11 cellular contexts compared by ENCODE assay signal in the genomic region with DNA sequence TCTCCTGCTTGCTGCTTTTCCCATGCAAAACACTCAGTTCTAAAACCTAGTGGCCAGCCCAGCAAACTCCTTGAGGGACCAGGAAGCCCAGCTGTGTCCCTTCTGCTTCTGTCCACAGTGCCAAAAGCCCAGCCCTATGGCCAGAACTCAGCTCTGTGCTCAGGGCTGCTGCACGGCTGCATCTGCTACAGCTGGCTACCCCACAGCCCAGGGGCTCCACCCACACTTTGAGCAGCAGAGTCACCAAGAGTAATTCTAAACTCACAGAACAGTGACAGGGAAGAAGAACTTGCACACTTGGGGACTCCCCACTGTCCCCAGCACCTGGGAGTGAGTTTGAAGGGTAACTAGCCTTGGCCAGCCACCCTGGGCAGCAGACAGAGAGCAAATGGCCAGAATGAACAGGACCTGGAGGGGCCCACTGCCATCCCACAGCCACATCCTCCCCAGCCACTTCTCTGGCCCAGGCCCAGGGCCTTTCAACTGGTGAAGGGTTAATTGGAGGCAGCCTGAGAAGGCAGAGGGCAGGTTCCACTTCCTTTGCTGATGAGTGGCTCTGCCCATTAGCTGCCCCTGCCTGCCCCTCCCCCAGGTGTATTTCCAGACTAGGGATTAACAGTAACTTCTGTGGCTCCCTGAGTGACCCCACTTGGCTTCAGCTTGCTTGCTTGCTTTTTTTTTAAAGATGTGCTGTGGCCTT. TPM values are rescaled to one million over a fixed set of nuclear protein-coding genes. Genes with fewer than 3 reads are reported as not detected.
DNase-seq lines count a peak whose midpoint lies in the region; ATAC-seq, FAIRE-seq and TF ChIP-seq lines count a peak whose summit lies in the region.
"Had no signal": no experiment of that assay in that cellular context is flagged by ENCODE, and none has a peak within 500 bp of the region (broad histone marks: within the 10 kb centered on the region; RNA-seq: fewer than 3 reads in every experiment).

No MANE protein-coding gene starts in this region.

- H3K27me3 ChIP-seq in IMR-90 (ENCODE audit: control insufficient read depth, insufficient read depth, low read length) (no peaks in the 10 kb centered on the region), small intestine (ENCODE audit: control insufficient read depth in 2 of 2, insufficient read depth in 2 of 2, low read length in 2 of 2) (no peaks in the 10 kb centered on the region)
- H3K27me3 ChIP-seq: breast epithelium had no signal

- ATAC-seq in GM19463 (IDR thresholded peaks at IDR 0.05; ENCODE audit: unreplicated experiment) (peak; percentile 68), IMR-90 (ENCODE audit: low read depth) (peak; percentile 28; the same call in 1 of the 2 replicates), Right ventricle myocardium superior (ENCODE audit: poor library complexity) (peak; percentile 56), GM19467 (IDR thresholded peaks at IDR 0.05; ENCODE audit: unreplicated experiment) (no peak)
- ATAC-seq: T-helper 17 cell had no signal

- 0 out of 4 replicates have a peak overlapping the region, but pooled peaks of 1 of the 2 experiments have one; percentile 8 for H4K8ac ChIP-seq in IMR-90 (ENCODE audit: low read depth in 2 of 2, low read length in 2 of 2)

- no peak overlapping the region for H2AK9ac ChIP-seq in IMR-90 (replicated peaks; ENCODE audit: low read depth, low read length, poor library complexity)

- no peak overlapping the region for H4K91ac ChIP-seq in IMR-90 (ENCODE audit: insufficient read depth, low read depth, low read length)

- peak overlapping the region; percentile 24 for H2AFZ ChIP-seq in IMR-90 (replicated peaks; ENCODE audit: low read length, poor library complexity)

- WGBS in IMR-90 (ENCODE audit: extremely low coverage in 2 of 2, insufficient read length in 1 of 2), 2 experiments: no CpG with 5 or more reads among the region's 1 CpG
- 30 to 63% (median 38%) methylated on average over 1 of the region's 1 CpG for WGBS in small intestine, 3 donors

- 0 out of 2 replicates have a peak overlapping the region, but pooled peaks have one; percentile 17 for H3K14ac ChIP-seq in IMR-90 (replicated peaks; ENCODE audit: low read depth, low read length)

- H3K9me3 ChIP-seq in IMR-90 (ENCODE audit: control insufficient read depth, insufficient read depth, low read length) (no peaks in the 10 kb centered on the region), small intestine (ENCODE audit: control insufficient read depth, low read depth) (no peaks in the 10 kb centered on the region)
- H3K9me3 ChIP-seq: breast epithelium had no signal

- no peak overlapping the region for H4K5ac ChIP-seq in IMR-90 (ENCODE audit: low read depth, low read length)

- peaks cover 28% of the 10 kb centered on the region for H3K4me1 ChIP-seq in IMR-90 (ENCODE audit: control insufficient read depth, insufficient read depth, low read length)
- H3K4me1 ChIP-seq in small intestine (ENCODE audit: control insufficient read depth in 2 of 2, insufficient read depth in 1 of 2, low read depth in 1 of 2, low read length in 1 of 2): peaks cover 4 to 20% of the 10 kb centered on the region in 2 donors

- no peak overlapping the region for H3K4me3 ChIP-seq in IMR-90 (ENCODE audit: insufficient read depth, low read depth, low read length)
- no peak overlapping the region for H3K4me3 ChIP-seq in small intestine (ENCODE audit: low read depth in 1 of 2, low read length in 2 of 2)
- H3K4me3 ChIP-seq: breast epithelium had no signal

- FAIRE-seq in small intestine (lab: Jason Lieb, UNC): no peak

- no peak for TF ChIP-seq RAD21 in IMR-90 (IDR thresholded peaks at IDR 0.05; ENCODE audit: low read length)

- TF ChIP-seq CTCF in IMR-90 (conservative IDR thresholded peaks at IDR 0.05; ENCODE audit: low read depth, low read length): no peak

- H4K20me1 ChIP-seq in IMR-90 (ENCODE audit: insufficient read depth, low read length): no peaks in the 10 kb centered on the region

- H2BK5ac ChIP-seq in IMR-90 (ENCODE audit: low read depth, low read length, poor library complexity, severe bottlenecking): no peak overlapping the region

- BruUV-seq in IMR-90 (replicated peaks; lab: Mats Ljungman, UMichigan): no TSS peak

- H3K36me3 ChIP-seq in IMR-90 (ENCODE audit: control insufficient read depth, insufficient read depth, low read length): peaks cover 34% of the 10 kb centered on the region
- peaks cover 0 to 3% of the 10 kb centered on the region in 2 donors for H3K36me3 ChIP-seq in small intestine (ENCODE audit: control insufficient read depth in 2 of 2, insufficient read depth in 2 of 2, low read length in 2 of 2)
- H3K36me3 ChIP-seq: breast epithelium had no signal

- no peak overlapping the region for H2BK20ac ChIP-seq in IMR-90 (ENCODE audit: low read depth, low read length)

- TF ChIP-seq POLR2A in IMR-90 (IDR thresholded peaks at IDR 0.05; ENCODE audit: low read depth, low read length): no peak

- H3K4ac ChIP-seq in IMR-90 (ENCODE audit: low read depth, low read length): no peak overlapping the region

- H3K9ac ChIP-seq in IMR-90 (ENCODE audit: low read depth, low read length): no peak overlapping the region

- H3K4me2 ChIP-seq in IMR-90 (ENCODE audit: low read depth, low read length): no peak overlapping the region

- POLR2A ChIA-PET in IMR-90 (lab: Charles Lee; ENCODE audit: unreplicated experiment): no interaction called here

- no peak overlapping the region for H2AK5ac ChIP-seq in IMR-90 (ENCODE audit: low read depth, low read length)

- H3K79me1 ChIP-seq in IMR-90 (ENCODE audit: low read depth in 1 of 2, low read length in 2 of 2): peaks cover 0 to 21% of the 10 kb centered on the region in 2 experiments; a peak in 1 of 4 replicates

- in situ Hi-C loops in IMR-90 (cut with MboI; ENCODE audit: low sequenced_read_pairs): no loop called here

- intact Hi-C loops in IMR-90 (cut with micrococcal nuclease): no loop called here
- intact Hi-C loops in Right ventricle myocardium superior (cut with DNase I): no loop called here

- peaks cover 21% of the 10 kb centered on the region for H3K9me1 ChIP-seq in IMR-90 (ENCODE audit: insufficient read depth, low read length)

- no peak overlapping the region for H3K56ac ChIP-seq in IMR-90 (ENCODE audit: extremely low read depth, insufficient read depth, low read length)

- H3K27ac ChIP-seq in IMR-90 (ENCODE audit: insufficient read depth, low read length) (no peak overlapping the region), small intestine (ENCODE audit: low read depth in 1 of 2, low read length in 1 of 2) (peak overlapping the region in 1 of 2 donors; percentile 62)

- no peak overlapping the region for H3K23ac ChIP-seq in IMR-90 (ENCODE audit: low read depth, low read length)

- no peak overlapping the region for H2BK15ac ChIP-seq in IMR-90 (ENCODE audit: low read depth, low read length)

- no peak overlapping the region for H2BK120ac ChIP-seq in IMR-90 (ENCODE audit: low read depth, low read length)

- CTCF ChIA-PET in IMR-90 (lab: Yijun Ruan, JAX): no interaction called here

- H3K18ac ChIP-seq in IMR-90 (ENCODE audit: low read depth, low read length): no peak overlapping the region

- dilution Hi-C loops in IMR-90 (cut with HindIII; ENCODE audit: low sequenced_read_pairs, unreplicated experiment): no loop called here

- DNase-seq in IMR-90 (no peak), Right ventricle myocardium superior (peak; percentile 88), small intestine (peak; percentile 43), NCI-H2029 treated with DMSO at 0.1 percent for 48 hours (lab: John Stamatoyannopoulos, UW) (no peak), cerebellum (ENCODE audit: low spot score) (no peak), cortex of kidney (lab: John Stamatoyannopoulos, UW) (no peak)
- DNase-seq: DMS79, T-helper 17 cell had no signal

TF ChIP-seq in IMR-90, 13 proteins besides CTCF, POLR2A, EP300 and RAD21:
- TF ChIP-seq CHD1 (IDR thresholded peaks at IDR 0.05; ENCODE audit: low read depth, low read length) (no peak), RCOR1 (IDR thresholded peaks at IDR 0.05; ENCODE audit: insufficient replicate concordance, low read length) (no peak), BHLHE40 (IDR thresholded peaks at IDR 0.05; ENCODE audit: low read depth, low read length) (no peak), USF2 (IDR thresholded peaks at IDR 0.05; ENCODE audit: low read depth, low read length) (no peak), MAZ (IDR thresholded peaks at IDR 0.05; ENCODE audit: borderline replicate concordance, low read depth, low read length) (no peak), SMC3 (IDR thresholded peaks at IDR 0.05; ENCODE audit: low read depth, low read length) (no peak), CEBPB (IDR thresholded peaks at IDR 0.05; ENCODE audit: low read depth, low read length) (no peak), FOS (IDR thresholded peaks at IDR 0.05; ENCODE audit: low read depth, low read length) (no peak), MAFK (IDR thresholded peaks at IDR 0.05; ENCODE audit: low read depth, low read length) (no peak), NFE2L2 (IDR thresholded peaks at IDR 0.05; ENCODE audit: low read depth, low read length) (no peak), RFX5 (IDR thresholded peaks at IDR 0.05; ENCODE audit: low read depth, low read length) (no peak)
TF ChIP-seq in IMR-90: peak in this region for 0.

RNA-seq across cellular contexts. Expression of gene TRIM8, which starts 28.1 kb away (rescaled TPM):
- total RNA-seq in IMR-90 (2012; rRNA removed) (25.5 and 30.0 TPM in 2 replicates), Right ventricle myocardium superior (103 TPM), cerebellum (50.3 TPM)
- polyA plus RNA-seq in IMR-90 (2012; rRNA removed) (124 and 126 TPM in 2 replicates), small intestine (10 to 100 TPM; 38.1 to 65.1 (median 39.8) TPM)
- 102 and 174 TPM in 2 replicates for polyA plus RNA-seq in IMR-90 (2012; cell fraction: cytosol; rRNA removed)
- 82.9 and 135 TPM in 2 replicates for polyA plus RNA-seq in IMR-90 (2012; cell fraction: nucleus; rRNA removed; ENCODE audit: low replicate concordance)

Comparison
In these comparisons a context has a peak if more than half of its experiments do, and no peak if none do; other contexts are left out.
1. DNase-seq: peak in Right ventricle myocardium superior (single experiment) and small intestine (single experiment); none in IMR-90 (single experiment), NCI-H2029 treated with DMSO at 0.1 percent for 48 hours (single experiment), cerebellum (single experiment) and cortex of kidney (single experiment).